In the genomic region with DNA sequence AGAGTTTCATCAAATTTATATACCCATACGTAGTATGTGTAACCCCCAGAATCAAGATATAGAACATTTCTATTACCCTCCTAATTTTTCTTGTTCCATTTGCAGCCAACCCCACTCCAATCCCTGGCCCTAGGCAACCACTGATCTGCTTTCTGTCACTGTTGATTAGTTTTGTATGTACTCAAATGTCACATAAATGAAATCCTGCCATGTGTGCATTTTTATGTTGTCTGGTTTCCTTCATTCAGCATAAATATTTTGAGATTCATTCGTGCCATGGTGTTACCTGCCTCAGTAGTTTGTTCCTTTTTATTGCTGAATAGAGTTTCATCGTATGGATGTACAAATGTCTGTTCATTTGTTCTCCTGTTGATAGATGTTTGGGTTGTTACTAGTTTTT, we compare ENCODE assay signal across 19 cellular contexts.
DNase-seq lines count a peak whose midpoint lies in the region; FAIRE-seq and TF ChIP-seq lines count a peak whose summit lies in the region.
"Had no signal": no experiment of that assay in that cellular context is flagged by ENCODE, and none has a peak within 500 bp of the region (broad histone marks: within the 10 kb centered on the region; RNA-seq: fewer than 3 reads in every experiment).

No MANE protein-coding gene starts in this region.

- FAIRE-seq in GM18507 (lab: Jason Lieb, UNC) (peak; percentile 72), small intestine (lab: Jason Lieb, UNC) (no peak)
- FAIRE-seq: A204.1, D721Med, G401.6, GM12892, H1 had no signal

- 88 to 91% methylated on average over 3 of the region's 3 CpGs for WGBS in sigmoid colon, 2 donors
- WGBS in small intestine, 3 donors = 69 to 88% (median 78%) methylated on average over 3 of the region's 3 CpGs

- peaks cover 21% of the 10 kb centered on the region for H3K4me1 ChIP-seq in muscle layer of colon (ENCODE audit: insufficient read depth, low read length)
- H3K4me1 ChIP-seq in sigmoid colon = peaks cover 0 to 29% (median 9%) of the 10 kb centered on the region in 4 donors
- no peaks in the 10 kb centered on the region for H3K4me1 ChIP-seq in small intestine (ENCODE audit: control insufficient read depth in 2 of 2, insufficient read depth in 1 of 2, low read depth in 1 of 2, low read length in 1 of 2)
- H3K4me1 ChIP-seq: BE2C, Caco-2 had no signal

- TF ChIP-seq CTCF in sigmoid colon (IDR thresholded peaks at IDR 0.05) = no peak

- no peak overlapping the region for H3K4me3 ChIP-seq in muscle layer of colon (ENCODE audit: low read depth in 1 of 2, low read length in 2 of 2)
- H3K4me3 ChIP-seq in sigmoid colon = no peak overlapping the region
- H3K4me3 ChIP-seq in small intestine (ENCODE audit: low read depth in 1 of 2, low read length in 2 of 2) = no peak overlapping the region

- H3K27me3 ChIP-seq in muscle layer of colon (ENCODE audit: control insufficient read depth in 1 of 2, insufficient read depth in 2 of 2, low read length in 2 of 2) (no peaks in the 10 kb centered on the region), sigmoid colon (no peaks in the 10 kb centered on the region), small intestine (ENCODE audit: control insufficient read depth in 2 of 2, insufficient read depth in 2 of 2, low read length in 2 of 2) (no peaks in the 10 kb centered on the region)
- H3K27me3 ChIP-seq: BE2C had no signal

- TF ChIP-seq EP300 in sigmoid colon (IDR thresholded peaks at IDR 0.05) = peak in 1 of 4 donors; percentile 54

- TF ChIP-seq POLR2A in sigmoid colon (IDR thresholded peaks at IDR 0.05) = no peak

- H3K36me3 ChIP-seq in muscle layer of colon (ENCODE audit: insufficient read depth, low read length) (no peaks in the 10 kb centered on the region), sigmoid colon (no peaks in the 10 kb centered on the region), small intestine (ENCODE audit: control insufficient read depth in 2 of 2, insufficient read depth in 2 of 2, low read length in 2 of 2) (no peaks in the 10 kb centered on the region)
- H3K36me3 ChIP-seq: BE2C had no signal

- intact Hi-C loops in sigmoid colon (cut with DNase I) = loop anchor here (2.0 kb wide), 1 partner anchor 123 kb away; no protein-coding TSS in a partner anchor

- no peak overlapping the region for H3K9ac ChIP-seq in muscle layer of colon (ENCODE audit: low read length)

- no peaks in the 10 kb centered on the region for H3K9me3 ChIP-seq in muscle layer of colon (ENCODE audit: low read length)
- no peaks in the 10 kb centered on the region for H3K9me3 ChIP-seq in sigmoid colon
- H3K9me3 ChIP-seq in small intestine (ENCODE audit: control insufficient read depth, low read depth) = no peaks in the 10 kb centered on the region
- H3K9me3 ChIP-seq: BE2C, Caco-2 had no signal

- DNase-seq in GM18507 (ENCODE audit: extremely low spot score, insufficient read length, low read depth) (no peak), SK-N-DZ (ENCODE audit: low spot score) (peak; percentile 29), sigmoid colon (no peak), anterior cingulate cortex (lab: John Stamatoyannopoulos, UW) (no peak), glomerular visceral epithelial cell (ENCODE audit: extremely low spot score) (no peak), small intestine (no peak)
- DNase-seq: ACHN; BE2C; C1 segment of cervical spinal cord; Caco-2; CD4-positive, CD25-positive, alpha-beta regulatory T cell; CD8-positive, alpha-beta memory T cell; H9 had no signal

- H3K27ac ChIP-seq in muscle layer of colon (ENCODE audit: low read depth, low read length) (peak overlapping the region; percentile 37), sigmoid colon (peak overlapping the region in 3 of 4 donors; percentile 55 to 79 (median 72)), small intestine (ENCODE audit: low read depth in 1 of 2, low read length in 1 of 2) (no peak overlapping the region)

Comparison
In these comparisons a context has a peak if more than half of its experiments do, and no peak if none do; other contexts are left out.
1. H3K27ac ChIP-seq: peak in muscle layer of colon (single experiment) and sigmoid colon (3 of 4); none in small intestine (0 of 2).